19 cellular contexts compared by ENCODE assay signal in the genomic region with DNA sequence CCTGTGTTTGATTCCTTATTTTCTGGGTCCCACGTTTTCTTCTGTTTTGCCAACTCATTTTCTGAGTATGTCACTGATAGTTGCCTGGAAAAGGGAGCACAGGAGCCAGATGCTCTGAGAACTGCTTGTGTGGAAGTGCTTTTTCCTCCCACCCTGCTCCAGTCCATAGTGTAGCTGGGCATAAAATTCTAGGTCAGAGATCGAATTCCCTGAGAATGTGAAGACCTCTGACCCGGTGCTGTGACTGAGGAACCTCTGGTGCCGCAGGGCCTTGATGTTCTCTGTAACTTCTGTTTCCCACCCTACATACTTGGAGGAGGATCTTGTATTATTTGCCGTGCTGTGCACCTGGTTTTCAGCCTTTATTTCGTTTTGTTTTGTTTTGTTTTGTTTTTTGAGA. TPM values are rescaled to one million over a fixed set of nuclear protein-coding genes. Genes with fewer than 3 reads are reported as not detected.
"Had no signal": no experiment of that assay in that cellular context is flagged by ENCODE, and none has a peak within 500 bp of the region (broad histone marks: within the 10 kb centered on the region; RNA-seq: fewer than 3 reads in every experiment).

No MANE protein-coding gene starts in this region.

- H3K9me3 Mint-ChIP-seq: dendritic cell treated with granulocyte-macrophage colony-stimulating factor and Interleukin-4, amounts not matched to agents 40 ng/mL and 50 ng/mL, for 4 days; memory B cell; mesothelial cell of epicardium; natural killer cell treated with Interleukin-12 subunit alpha and Interleukin-12 subunit beta and Interleukin-15 and Interleukin-18, amount 100 ng/mL, for 72 hours; type B pancreatic cell had no signal

- DNase-seq: cerebellar nuclear complex; gastrocnemius medialis; left ventricle myocardium inferior; lower lobe of right lung; sigmoid colon; stimulated activated CD4-positive, alpha-beta T cell treated with anti-CD3 and anti-CD28 coated beads, Interleukin-12 subunit alpha, Interleukin-12 subunit beta, amount 100 ng/mL, for 4 hours; stimulated activated naive CD4-positive, alpha-beta T cell treated with Interleukin-2 at 50 U/mL for 16 hours; thyroid gland had no signal

- H3K27ac Mint-ChIP-seq: dendritic cell treated with granulocyte-macrophage colony-stimulating factor and Interleukin-4, amounts not matched to agents 40 ng/mL and 50 ng/mL, for 4 days; memory B cell; mesothelial cell of epicardium; natural killer cell treated with Interleukin-12 subunit alpha and Interleukin-12 subunit beta and Interleukin-15 and Interleukin-18, amount 100 ng/mL, for 72 hours had no signal

- H3K36me3 Mint-ChIP-seq: memory B cell; natural killer cell treated with Interleukin-12 subunit alpha and Interleukin-12 subunit beta and Interleukin-15 and Interleukin-18, amount 100 ng/mL, for 72 hours; type B pancreatic cell had no signal

- ATAC-seq: esophagus mucosa; gastrocnemius medialis; lower lobe of right lung; natural killer cell treated with Interleukin-12 subunit alpha and Interleukin-12 subunit beta and Interleukin-15 and Interleukin-18, amount 100 ng/mL, for 72 hours had no signal

- H3K27ac ChIP-seq: gastrocnemius medialis, left ventricle myocardium inferior, lower lobe of right lung, neutrophil, right atrium auricular region, skin epidermis, suprapubic skin, thyroid gland had no signal

- H3K4me3 Mint-ChIP-seq: dendritic cell treated with granulocyte-macrophage colony-stimulating factor and Interleukin-4, amounts not matched to agents 40 ng/mL and 50 ng/mL, for 4 days; memory B cell; mesothelial cell of epicardium; natural killer cell treated with Interleukin-12 subunit alpha and Interleukin-12 subunit beta and Interleukin-15 and Interleukin-18, amount 100 ng/mL, for 72 hours; type B pancreatic cell had no signal

- H3K4me1 Mint-ChIP-seq: memory B cell, mesothelial cell of epicardium had no signal

- H3K27me3 Mint-ChIP-seq: dendritic cell treated with granulocyte-macrophage colony-stimulating factor and Interleukin-4, amounts not matched to agents 40 ng/mL and 50 ng/mL, for 4 days; memory B cell; natural killer cell treated with Interleukin-12 subunit alpha and Interleukin-12 subunit beta and Interleukin-15 and Interleukin-18, amount 100 ng/mL, for 72 hours; type B pancreatic cell had no signal

RNA-seq across cellular contexts. Expression of gene PRR35, which starts 52.2 kb away (rescaled TPM):
- total RNA-seq: esophagus mucosa, fibroblast of lung, gastrocnemius medialis, left ventricle myocardium inferior, lower lobe of right lung, right atrium auricular region, sigmoid colon, suprapubic skin, thyroid gland had no signal
